Comparison of ENCODE assay signal across 22 cellular contexts in the genomic region with DNA sequence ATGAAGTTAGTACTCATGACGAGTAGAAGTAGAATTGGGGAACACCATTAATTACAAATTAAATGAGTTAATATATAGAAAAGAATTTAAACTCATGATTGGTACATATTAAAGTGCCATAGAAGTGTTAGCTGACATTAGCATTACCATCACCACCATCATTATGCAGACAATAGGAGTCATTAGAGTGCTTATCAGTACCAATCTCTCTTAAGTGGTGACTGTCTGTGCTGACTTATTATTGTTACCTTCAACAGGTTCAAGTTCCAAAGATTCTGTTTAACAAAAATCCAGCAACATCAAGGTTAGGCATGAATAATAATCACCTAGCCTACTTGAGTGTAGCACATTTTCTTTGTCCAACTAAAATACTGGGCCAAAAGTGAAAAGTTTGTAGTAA.
DNase-seq lines count a peak whose midpoint lies in the region; ATAC-seq, FAIRE-seq and TF ChIP-seq lines count a peak whose summit lies in the region.
"Had no signal": no experiment of that assay in that cellular context is flagged by ENCODE, and none has a peak within 500 bp of the region (broad histone marks: within the 10 kb centered on the region; RNA-seq: fewer than 3 reads in every experiment).

No MANE protein-coding gene starts in this region.

- H3K4me3 ChIP-seq in HepG2 (replicated peaks in 1 of 3; ENCODE audit: insufficient read depth in 1 of 3, low read depth in 2 of 3, low read length in 3 of 3) (no peak overlapping the region), right lobe of liver (no peak overlapping the region), GM23338 (no peak overlapping the region), mesendoderm (ENCODE audit: low read length) (no peak overlapping the region)
- H3K4me3 ChIP-seq: BLaER1 had no signal

- no peak overlapping the region for H3K23ac ChIP-seq in mesendoderm (ENCODE audit: low read length)

- H3K56ac ChIP-seq in mesendoderm (ENCODE audit: low read length), result no peak overlapping the region

- H3K4me1 ChIP-seq in HepG2 (ENCODE audit: insufficient read depth, low read length) (peaks cover 58% of the 10 kb centered on the region), right lobe of liver (peaks cover 0 to 11% (median 0%) of the 10 kb centered on the region in 4 donors), GM23338 (ENCODE audit: insufficient read depth) (peaks cover 5% of the 10 kb centered on the region; the same call in 1 of the 2 replicates), mesendoderm (ENCODE audit: control insufficient read depth, low read depth, low read length) (no peaks in the 10 kb centered on the region)
- H3K4me1 ChIP-seq: BE2C, BLaER1 had no signal

- no peak overlapping the region for H3K18ac ChIP-seq in mesendoderm (ENCODE audit: low read length)

- H3K4ac ChIP-seq in mesendoderm (ENCODE audit: low read depth, low read length), result no peak overlapping the region

- H2BK15ac ChIP-seq in mesendoderm (replicated peaks; ENCODE audit: low read depth), result no peak overlapping the region

- no peaks in the 10 kb centered on the region for H3K27me3 ChIP-seq in HepG2 (ENCODE audit: control insufficient read depth in 1 of 2, insufficient read depth in 2 of 2, low read length in 2 of 2)
- H3K27me3 ChIP-seq in right lobe of liver, result no peaks in the 10 kb centered on the region
- H3K27me3 ChIP-seq in GM23338 (ENCODE audit: insufficient read depth), result no peaks in the 10 kb centered on the region
- no peaks in the 10 kb centered on the region for H3K27me3 ChIP-seq in mesendoderm (ENCODE audit: insufficient read depth, low read length, poor library complexity)
- H3K27me3 ChIP-seq: BE2C, BLaER1 had no signal

- H3K79me1 ChIP-seq in mesendoderm (ENCODE audit: low read length), result no peaks in the 10 kb centered on the region

- no peak overlapping the region for H4K5ac ChIP-seq in mesendoderm (ENCODE audit: low read length)

- H3K36me3 Mint-ChIP-seq in GM23338 (ENCODE audit: low read depth), result no peaks in the 10 kb centered on the region
- no peaks in the 10 kb centered on the region for H3K36me3 Mint-ChIP-seq in activated CD4-positive, alpha-beta T cell treated with anti-CD3 and anti-CD28 coated beads, Interleukin-2, amount 10 ng/mL, durations not matched to agents 24 days and 14 days (ENCODE audit: low read depth)
- H3K36me3 Mint-ChIP-seq: CD14-positive monocyte; CD4-positive, alpha-beta memory T cell; CD4-positive, CD25-positive, alpha-beta regulatory T cell; CD8-positive, alpha-beta memory T cell had no signal

- TF ChIP-seq CTCF in HepG2 (CRISPR knock-in tag; IDR thresholded peaks at IDR 0.05) (no peak), right lobe of liver (IDR thresholded peaks at IDR 0.05) (no peak), GM23338 (conservative IDR thresholded peaks at IDR 0.05; ENCODE audit: low read depth in 2 of 2) (no peak)

- no peak overlapping the region for H3K27ac Mint-ChIP-seq in GM23338
- no peak overlapping the region for H3K27ac Mint-ChIP-seq in activated CD4-positive, alpha-beta T cell treated with anti-CD3 and anti-CD28 coated beads, Interleukin-2, amount 10 ng/mL, durations not matched to agents 24 days and 14 days
- H3K27ac Mint-ChIP-seq: CD14-positive monocyte; CD4-positive, alpha-beta memory T cell; CD4-positive, CD25-positive, alpha-beta regulatory T cell; CD8-positive, alpha-beta memory T cell had no signal

- no peak overlapping the region for H2BK120ac ChIP-seq in mesendoderm (ENCODE audit: low read depth, low read length)

- H3K4me2 ChIP-seq in HepG2 (ENCODE audit: low read depth, low read length) (no peak overlapping the region), GM23338 (no peak overlapping the region), mesendoderm (ENCODE audit: low read length) (no peak overlapping the region)
- H3K4me2 ChIP-seq: BLaER1 had no signal

- H4K20me1 ChIP-seq in HepG2 (ENCODE audit: insufficient read depth, low read length) (no peaks in the 10 kb centered on the region), GM23338 (replicated peaks; ENCODE audit: insufficient read depth) (no peaks in the 10 kb centered on the region)
- H4K20me1 ChIP-seq: BLaER1 had no signal

- H3K79me2 ChIP-seq in HepG2 (ENCODE audit: insufficient read depth, low read length) (peaks cover 5% of the 10 kb centered on the region), GM23338 (replicated peaks; ENCODE audit: insufficient read depth) (no peaks in the 10 kb centered on the region), mesendoderm (ENCODE audit: control insufficient read depth, insufficient read depth, low read length) (no peaks in the 10 kb centered on the region)

- H3K9me2 ChIP-seq in GM23338 (ENCODE audit: insufficient read depth), result no peaks in the 10 kb centered on the region

- ATAC-seq in HepG2 (no peak), right lobe of liver (no peak), GM23338 (no peak)

- in situ Hi-C loops in HepG2 (cut with HindIII; ENCODE audit: extremely low pct_ligation_motif_present, low pct_unique_long_range_greater_than_20kb), result no loop called here

- TF ChIP-seq POLR2A in HepG2 (IDR thresholded peaks at IDR 0.05; ENCODE audit: insufficient read depth in 1 of 2, low read depth in 2 of 2, low read length in 2 of 2), result no peak
- TF ChIP-seq POLR2A in right lobe of liver (IDR thresholded peaks at IDR 0.05), result no peak

- H3K36me3 ChIP-seq in HepG2 (replicated peaks in 1 of 2; ENCODE audit: control insufficient read depth in 1 of 2, insufficient read depth in 2 of 2, low read length in 2 of 2) (no peaks in the 10 kb centered on the region), right lobe of liver (no peaks in the 10 kb centered on the region), GM23338 (ENCODE audit: insufficient read depth) (no peaks in the 10 kb centered on the region), mesendoderm (ENCODE audit: control insufficient read depth, insufficient read depth, low read length) (no peaks in the 10 kb centered on the region)
- H3K36me3 ChIP-seq: BE2C, BLaER1 had no signal

- no peaks in the 10 kb centered on the region for H3F3A ChIP-seq in GM23338 (replicated peaks; ENCODE audit: low read depth)

- H3K4me1 Mint-ChIP-seq in GM23338, result peaks cover 11% of the 10 kb centered on the region
- H3K4me1 Mint-ChIP-seq in activated CD4-positive, alpha-beta T cell treated with anti-CD3 and anti-CD28 coated beads, Interleukin-2, amount 10 ng/mL, durations not matched to agents 24 days and 14 days, result no peaks in the 10 kb centered on the region
- H3K4me1 Mint-ChIP-seq: CD14-positive monocyte; CD4-positive, alpha-beta memory T cell; CD4-positive, CD25-positive, alpha-beta regulatory T cell; CD8-positive, alpha-beta memory T cell had no signal

- intact Hi-C loops in HepG2 (cut with micrococcal nuclease; ENCODE audit: unreplicated experiment), result no loop called here
- intact Hi-C loops in right lobe of liver (cut with DNase I), result no loop called here
- intact Hi-C loops in activated CD4-positive, alpha-beta T cell treated with anti-CD3 and anti-CD28 coated beads, Interleukin-2, amount 10 ng/mL, durations not matched to agents 24 days and 14 days (cut with micrococcal nuclease), result no loop called here

- no peak for FAIRE-seq in HepG2 (lab: Jason Lieb, UNC)
- FAIRE-seq: A204.1, G401.6, GM12891, GM19239 had no signal

- H2AK5ac ChIP-seq in mesendoderm (ENCODE audit: low read length), result no peak overlapping the region

- no peaks in the 10 kb centered on the region for H3K9me3 Mint-ChIP-seq in GM23338
- H3K9me3 Mint-ChIP-seq in activated CD4-positive, alpha-beta T cell treated with anti-CD3 and anti-CD28 coated beads, Interleukin-2, amount 10 ng/mL, durations not matched to agents 24 days and 14 days, result no peaks in the 10 kb centered on the region
- H3K9me3 Mint-ChIP-seq: CD4-positive, alpha-beta memory T cell; CD8-positive, alpha-beta memory T cell had no signal

- H3K27ac ChIP-seq in HepG2 (ENCODE audit: extremely low read length, insufficient read depth, low read length), result no peak overlapping the region
- no peak overlapping the region for H3K27ac ChIP-seq in right lobe of liver
- H3K27ac ChIP-seq in GM23338 (ENCODE audit: low read depth), result no peak overlapping the region
- no peak overlapping the region for H3K27ac ChIP-seq in mesendoderm (ENCODE audit: low read depth, low read length)
- H3K27ac ChIP-seq: BLaER1 had no signal

- BruUV-seq in HepG2 (replicated peaks; lab: Mats Ljungman, UMichigan), result no TSS peak

- H3K27me3 Mint-ChIP-seq in GM23338 (ENCODE audit: insufficient read depth, low read depth, poor library complexity), result no peaks in the 10 kb centered on the region
- peaks cover 3% of the 10 kb centered on the region for H3K27me3 Mint-ChIP-seq in activated CD4-positive, alpha-beta T cell treated with anti-CD3 and anti-CD28 coated beads, Interleukin-2, amount 10 ng/mL, durations not matched to agents 24 days and 14 days

- H3K9me3 ChIP-seq in HepG2 (ENCODE audit: low read length), result no peaks in the 10 kb centered on the region
- H3K9me3 ChIP-seq in right lobe of liver, result no peaks in the 10 kb centered on the region
- H3K9me3 ChIP-seq: BE2C, BLaER1 had no signal

- H4K8ac ChIP-seq in mesendoderm (ENCODE audit: low read depth, low read length), result no peak overlapping the region

- no peak for TF ChIP-seq RAD21 in HepG2 (CRISPR knock-in tag; IDR thresholded peaks at IDR 0.05)

- no peak overlapping the region for H2AFZ ChIP-seq in HepG2 (ENCODE audit: low read length)
- H2AFZ ChIP-seq in GM23338, result no peak overlapping the region

- no peak for DNase-seq in HepG2 (ENCODE audit: low spot score)
- DNase-seq in right lobe of liver, result no peak
- DNase-seq in GM23338 (ENCODE audit: low spot score), result no peak
- DNase-seq in mesendoderm, result peak; percentile 26
- no peak for DNase-seq in activated CD4-positive, alpha-beta T cell treated with anti-CD3 and anti-CD28 coated beads, Interleukin-2, amount 10 ng/mL, durations not matched to agents 24 days and 14 days
- no peak for DNase-seq in activated CD4-positive, alpha-beta T cell treated with anti-CD3 and anti-CD28 coated beads, Interleukin-2, amount 50 U/mL, for 4 hours
- DNase-seq: 8988T; ACHN; BE2C; C1 segment of cervical spinal cord; CD4-positive, alpha-beta memory T cell; CD4-positive, CD25-positive, alpha-beta regulatory T cell; CD8-positive, alpha-beta memory T cell; COR-L47; DMS79 treated with DMSO at 0.1 percent for 48 hours; GF-D8 had no signal

- H2BK5ac ChIP-seq in mesendoderm (ENCODE audit: low read length), result no peak overlapping the region

- TF ChIP-seq EP300 in HepG2 (IDR thresholded peaks at IDR 0.05; ENCODE audit: low read depth in 2 of 2, low read length in 2 of 2) (no peak), HepG2 (CRISPR knock-in tag; IDR thresholded peaks at IDR 0.05; ENCODE audit: borderline replicate concordance) (no peak)

- 98% methylated on average over 1 of the region's 1 CpG for WGBS in HepG2 (ENCODE audit: low lambda C conversion rate)
- WGBS in right lobe of liver (ENCODE audit: insufficient coverage, low coverage, low lambda C conversion rate, missing lambda C conversion rate), result 70% methylated on average over 1 of the region's 1 CpG
- no CpG with 5 or more reads among the region's 1 CpG for WGBS in mesendoderm (ENCODE audit: extremely low coverage, insufficient coverage, low lambda C conversion rate)

- no peak overlapping the region for H3K4me3 Mint-ChIP-seq in GM23338
- H3K4me3 Mint-ChIP-seq in activated CD4-positive, alpha-beta T cell treated with anti-CD3 and anti-CD28 coated beads, Interleukin-2, amount 10 ng/mL, durations not matched to agents 24 days and 14 days, result no peak overlapping the region
- H3K4me3 Mint-ChIP-seq: CD14-positive monocyte; CD4-positive, alpha-beta memory T cell; CD4-positive, CD25-positive, alpha-beta regulatory T cell; CD8-positive, alpha-beta memory T cell had no signal

- POLR2A ChIA-PET in HepG2 (lab: Yijun Ruan, JAX), result no interaction called here

- CTCF ChIA-PET in HepG2 (lab: Yijun Ruan, JAX; ENCODE audit: low intra/inter-chr PET ratio, low total read pairs), result no interaction called here

- H3K9ac ChIP-seq in HepG2 (ENCODE audit: insufficient read depth, low read depth, low read length) (no peak overlapping the region), mesendoderm (ENCODE audit: low read length) (no peak overlapping the region)
- H3K9ac ChIP-seq: BLaER1 had no signal
